ENCODE assay signal across 8 cellular contexts in the genomic region with DNA sequence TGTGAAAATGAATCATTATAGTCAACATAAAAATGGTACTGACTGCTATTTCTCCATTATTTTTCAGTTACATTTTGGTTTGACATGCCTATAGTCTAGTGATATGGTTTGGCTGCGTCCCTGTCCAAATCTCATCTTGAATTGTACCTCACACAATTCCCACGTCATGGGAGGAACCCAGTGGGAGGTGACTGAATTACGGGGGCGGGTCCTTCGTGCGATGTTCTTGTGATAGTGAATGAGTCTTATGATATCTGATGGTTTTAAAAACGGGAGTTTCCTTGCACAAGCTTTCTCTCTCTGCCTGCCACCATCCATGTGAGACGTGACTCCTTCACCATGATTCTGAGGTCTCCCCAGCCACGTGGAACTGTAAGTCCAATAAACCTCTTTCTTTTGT.
"Had no signal": no experiment of that assay in that cellular context is flagged by ENCODE, and none has a peak within 500 bp of the region (broad histone marks: within the 10 kb centered on the region; RNA-seq: fewer than 3 reads in every experiment).

No MANE protein-coding gene starts in this region.

- H3K27ac Mint-ChIP-seq: HFFc6, IgD-negative memory B cell had no signal

- H3K27me3 Mint-ChIP-seq: IgD-negative memory B cell had no signal

- H3K27ac ChIP-seq: HL-60 had no signal

- H3K9me3 Mint-ChIP-seq: GM23338 had no signal

- DNase-seq: HFFc6 had no signal

- H3K9me3 ChIP-seq: HAP-1 had no signal

- FAIRE-seq: H1, HepG2 had no signal

- H3K4me3 Mint-ChIP-seq: GM23338, HFFc6, IgD-negative memory B cell had no signal

- H3K4me2 ChIP-seq: GM23338 had no signal

- ATAC-seq: GM23338, HCT116, HepG2 had no signal

- H2AFZ ChIP-seq: GM23338 had no signal

- H3K4me3 ChIP-seq: GM23338, HAP-1 had no signal
